Comparison of ENCODE assay signal across 1 cellular context in genomic region chr11:9701799-9702198, GRCh38.
TF ChIP-seq lines count a peak whose summit lies in the region.

No MANE protein-coding gene starts in this region.

TF ChIP-seq in GM12878, 131 proteins besides CTCF, POLR2A, EP300 and RAD21 (continued from another document):
- no peak for TF ChIP-seq BHLHE40 (IDR thresholded peaks at IDR 0.05; ENCODE audit: borderline replicate concordance in 1 of 2, low read depth in 2 of 2, low read length in 1 of 2)
- TF ChIP-seq POLR2AphosphoS2 (IDR thresholded peaks at IDR 0.05; ENCODE audit: low read depth, low read length), result no peak
- no peak for TF ChIP-seq KLF5 (IDR thresholded peaks at IDR 0.05; ENCODE audit: partially characterized antibody)
- no peak for TF ChIP-seq ZBTB33 (IDR thresholded peaks at IDR 0.05)
- no peak for TF ChIP-seq NR2F1 (conservative IDR thresholded peaks at IDR 0.05)
- TF ChIP-seq ZNF274 (IDR thresholded peaks at IDR 0.05; ENCODE audit: insufficient read depth, insufficient read length), result no peak
- TF ChIP-seq SMC3 (IDR thresholded peaks at IDR 0.05; ENCODE audit: borderline replicate concordance, low read length), result no peak
- TF ChIP-seq SREBF2 (IDR thresholded peaks at IDR 0.05; ENCODE audit: low read length), result no peak
- TF ChIP-seq NFYA (IDR thresholded peaks at IDR 0.05; ENCODE audit: borderline replicate concordance, low read depth, low read length), result no peak
- TF ChIP-seq NRF1 (conservative IDR thresholded peaks at IDR 0.05; ENCODE audit: low read depth, low read length), result no peak
- TF ChIP-seq STAT3 (IDR thresholded peaks at IDR 0.05; ENCODE audit: low read depth, low read length), result no peak
- TF ChIP-seq PAX8 (IDR thresholded peaks at IDR 0.05), result no peak
TF ChIP-seq in GM12878: peak in this region for 0.
